ENCODE assay signal across 8 cellular contexts in the genomic region with DNA sequence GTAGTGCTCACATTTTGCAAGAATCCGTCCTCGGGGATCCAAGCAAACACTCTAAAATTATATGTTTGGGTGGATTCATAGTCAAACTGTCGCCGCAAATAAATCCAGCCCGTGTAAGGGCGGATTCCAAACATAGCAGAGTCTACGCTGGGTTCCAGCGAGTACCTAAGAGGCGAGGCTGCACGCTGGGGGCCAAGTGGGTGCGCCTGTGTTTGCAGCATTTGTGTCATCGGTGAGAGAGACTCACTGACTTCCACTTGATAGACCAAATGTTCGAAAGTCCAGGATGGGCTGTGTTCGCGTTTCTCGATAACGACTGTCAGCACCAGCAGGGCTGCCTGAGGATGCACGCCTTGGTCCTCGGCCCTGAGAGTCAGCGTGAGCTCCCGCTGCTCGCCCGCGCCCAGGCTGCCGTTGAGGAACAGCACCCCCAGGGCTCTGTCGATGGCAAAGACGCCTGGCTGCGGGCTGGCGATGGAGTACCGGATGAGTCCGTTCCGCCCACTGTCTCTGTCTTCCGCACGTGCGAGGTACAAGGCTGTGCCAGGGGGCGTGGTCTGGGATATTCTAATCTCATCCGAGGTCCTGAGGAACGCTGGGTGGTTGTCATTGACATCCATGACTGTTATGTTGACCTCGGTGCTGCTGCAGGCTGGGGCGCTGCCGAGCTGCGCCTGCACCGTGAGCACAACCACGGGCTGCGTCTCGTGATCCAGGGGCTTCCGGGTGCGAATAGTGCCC.
DNase-seq lines count a peak whose midpoint lies in the region; ATAC-seq and TF ChIP-seq lines count a peak whose summit lies in the region.

No MANE protein-coding gene starts in this region.

- POLR2A ChIA-PET in HEK293T (lab: Yijun Ruan, JAX), result no interaction called here

- no peak for TF ChIP-seq CTCF in kidney epithelial cell (IDR thresholded peaks at IDR 0.05; ENCODE audit: insufficient read depth, low read length, poor library complexity, severe bottlenecking)

- H3K36me3 ChIP-seq in kidney epithelial cell (ENCODE audit: control insufficient read depth, insufficient read depth, low read length), result no peaks in the 10 kb centered on the region

- CTCF ChIA-PET in HEK293T (lab: Yijun Ruan, JAX), result no interaction called here

- H3K27me3 ChIP-seq in kidney epithelial cell (ENCODE audit: control insufficient read depth, insufficient read depth, low read length), result peaks cover 2% of the 10 kb centered on the region

- DNase-seq in T-helper 1 cell (peak in 4 of 5 donors; percentile 23 to 56 (median 32)), amniotic epithelial cell (ENCODE audit: low read depth) (peak; percentile 22), kidney epithelial cell (ENCODE audit: low read depth) (no peak), HEK293T (ENCODE audit: extremely low spot score) (no peak), SHP77 treated with DMSO at 0.1 percent for 48 hours (lab: John Stamatoyannopoulos, UW) (no peak)
- peak in 2 of 3 experiments; percentile 10 to 18 for DNase-seq in stimulated activated CD4-positive, alpha-beta T cell treated with anti-CD3 and anti-CD28 coated beads, TNF-alpha, amount 100 ng/mL, for 4 hours (ENCODE audit: low read depth in 3 of 3)

- ATAC-seq in GM18520 (IDR thresholded peaks at IDR 0.05; ENCODE audit: unreplicated experiment) (peak; percentile 84), HG03060 (IDR thresholded peaks at IDR 0.05; ENCODE audit: low read depth, unreplicated experiment) (peak; percentile 81)

- peak overlapping the region; percentile 1 for H3K4me3 ChIP-seq in kidney epithelial cell (ENCODE audit: low read depth, low read length)

TF ChIP-seq in HEK293T, 16 proteins besides CTCF, POLR2A, EP300 and RAD21:
- TF ChIP-seq HDGF (IDR thresholded peaks at IDR 0.05; ENCODE audit: borderline replicate concordance) (no peak), FOXA1 (IDR thresholded peaks at IDR 0.05) (no peak), CTBP1 (IDR thresholded peaks at IDR 0.05; ENCODE audit: borderline replicate concordance) (no peak)

Comparison
In these comparisons a context has a peak if more than half of its experiments do, and no peak if none do; other contexts are left out.
1. DNase-seq: peak in T-helper 1 cell (4 of 5), amniotic epithelial cell (single experiment) and stimulated activated CD4-positive, alpha-beta T cell treated with anti-CD3 and anti-CD28 coated beads, TNF-alpha, amount 100 ng/mL, for 4 hours (2 of 3); none in kidney epithelial cell (single experiment), HEK293T (single experiment) and SHP77 treated with DMSO at 0.1 percent for 48 hours (single experiment).